In the genomic region with DNA sequence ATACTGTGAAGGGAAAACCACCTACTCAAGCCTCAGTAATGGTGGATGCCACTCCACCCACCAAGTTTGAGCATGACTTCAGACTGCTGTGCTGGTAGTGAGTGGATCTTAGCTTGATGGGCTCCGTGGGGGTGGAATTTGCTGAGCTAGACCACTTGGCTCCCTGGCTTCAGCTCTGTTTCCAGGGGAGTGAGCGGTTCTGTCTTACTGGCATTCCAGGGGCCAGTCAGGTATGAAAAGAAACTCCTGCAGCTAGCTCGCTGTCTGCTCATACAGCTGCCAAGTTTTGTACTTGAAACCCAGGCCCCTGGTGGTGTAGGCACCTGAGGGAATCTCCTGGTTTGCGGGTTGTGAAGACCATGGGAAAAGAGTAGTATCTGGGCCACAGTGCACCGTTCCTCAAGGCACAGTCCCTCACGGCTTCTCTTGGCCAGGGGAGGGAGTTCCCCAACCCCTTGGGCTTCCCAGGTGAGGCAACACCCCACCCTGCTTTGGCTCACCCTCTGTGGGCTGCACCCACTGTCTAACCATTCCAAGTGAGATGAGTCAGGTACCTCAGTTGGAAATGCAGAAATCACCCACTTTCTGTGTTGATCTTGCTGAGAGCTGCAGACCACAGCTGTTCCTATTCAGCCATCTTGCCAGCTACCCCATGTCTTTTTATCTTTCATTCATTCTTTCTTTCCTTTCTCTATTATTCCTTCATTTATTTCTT, we compare ENCODE assay signal across 10 cellular contexts.
DNase-seq lines count a peak whose midpoint lies in the region; ATAC-seq, FAIRE-seq and TF ChIP-seq lines count a peak whose summit lies in the region.
"Had no signal": no experiment of that assay in that cellular context is flagged by ENCODE, and none has a peak within 500 bp of the region (broad histone marks: within the 10 kb centered on the region; RNA-seq: fewer than 3 reads in every experiment).

No MANE protein-coding gene starts in this region.

- no peaks in the 10 kb centered on the region for H3K36me3 ChIP-seq in smooth muscle cell (ENCODE audit: low read depth)
- H3K36me3 ChIP-seq: colonic mucosa had no signal

- no peak overlapping the region for H2AFZ ChIP-seq in smooth muscle cell (ENCODE audit: low read depth)

- H3K79me2 ChIP-seq in smooth muscle cell (ENCODE audit: low read depth): no peaks in the 10 kb centered on the region

- TF ChIP-seq CTCF in smooth muscle cell (IDR thresholded peaks at IDR 0.05; ENCODE audit: borderline replicate concordance, insufficient read depth, poor library complexity, severe bottlenecking): no peak

- H3K9me3 Mint-ChIP-seq in activated CD4-positive, alpha-beta T cell treated with anti-CD3 and anti-CD28 coated beads, Interleukin-2, amount 10 ng/mL, durations not matched to agents 24 days and 14 days: peaks cover 30% of the 10 kb centered on the region
- peaks cover 44% of the 10 kb centered on the region for H3K9me3 Mint-ChIP-seq in T-helper 2 cell treated with Interferon-gamma antibody and Interleukin-4, amounts not matched to agents 5 μg/mL and 100 μg/mL, for 36 hours

- intact Hi-C loops in activated CD4-positive, alpha-beta T cell treated with anti-CD3 and anti-CD28 coated beads, Interleukin-2, amount 10 ng/mL, durations not matched to agents 24 days and 14 days (cut with micrococcal nuclease): loop anchor here (1.0 to 2.0 kb wide), 4 partner anchors 53 to 418 kb away; a partner anchor contains a TSS

- no peaks in the 10 kb centered on the region for H3K4me1 ChIP-seq in smooth muscle cell (ENCODE audit: low read depth)
- H3K4me1 ChIP-seq: colonic mucosa had no signal

- H3K4me3 Mint-ChIP-seq in activated CD4-positive, alpha-beta T cell treated with anti-CD3 and anti-CD28 coated beads, Interleukin-2, amount 10 ng/mL, durations not matched to agents 24 days and 14 days: peak overlapping the region; percentile 34
- H3K4me3 Mint-ChIP-seq in T-helper 2 cell treated with Interferon-gamma antibody and Interleukin-4, amounts not matched to agents 5 μg/mL and 100 μg/mL, for 36 hours: no peak overlapping the region

- H3K9me3 ChIP-seq in smooth muscle cell (replicated peaks; ENCODE audit: low read depth): no peaks in the 10 kb centered on the region
- H3K9me3 ChIP-seq: colonic mucosa had no signal

- ATAC-seq in HG02840 (IDR thresholded peaks at IDR 0.05; ENCODE audit: low FRiP score, unreplicated experiment): peak; percentile 51
- no peak for ATAC-seq in GM21367 (IDR thresholded peaks at IDR 0.05; ENCODE audit: unreplicated experiment)

- H4K20me1 ChIP-seq in smooth muscle cell (ENCODE audit: low read depth): no peaks in the 10 kb centered on the region

- H3K27ac ChIP-seq in smooth muscle cell (ENCODE audit: low read depth): peak overlapping the region; percentile 66
- H3K27ac ChIP-seq: colonic mucosa had no signal

- no peaks in the 10 kb centered on the region for H3K36me3 Mint-ChIP-seq in activated CD4-positive, alpha-beta T cell treated with anti-CD3 and anti-CD28 coated beads, Interleukin-2, amount 10 ng/mL, durations not matched to agents 24 days and 14 days (ENCODE audit: low read depth)
- no peaks in the 10 kb centered on the region for H3K36me3 Mint-ChIP-seq in T-helper 2 cell treated with Interferon-gamma antibody and Interleukin-4, amounts not matched to agents 5 μg/mL and 100 μg/mL, for 36 hours (ENCODE audit: low read depth)

- DNase-seq in activated CD4-positive, alpha-beta T cell treated with anti-CD3 and anti-CD28 coated beads, Interleukin-2, amount 10 ng/mL, durations not matched to agents 24 days and 14 days: peak; percentile 72
- no peak for DNase-seq in activated CD4-positive, alpha-beta T cell treated with anti-CD3 and anti-CD28 coated beads, Interleukin-2, amount 50 U/mL, for 1 hour
- DNase-seq in T-helper 2 cell treated with Interferon-gamma antibody and Interleukin-4, amounts not matched to agents 5 μg/mL and 100 μg/mL, for 36 hours (ENCODE audit: low spot score): peak; percentile 62
- DNase-seq in smooth muscle cell (lab: John Stamatoyannopoulos, UW; ENCODE audit: unreplicated experiment) (no peak), GM19239 (ENCODE audit: insufficient read length, low spot score) (no peak), DMS 273 (lab: John Stamatoyannopoulos, UW; ENCODE audit: unreplicated experiment) (no peak)
- DNase-seq: colonic mucosa had no signal

- H3K4me3 ChIP-seq in smooth muscle cell: no peak overlapping the region
- H3K4me3 ChIP-seq: colonic mucosa had no signal

- peaks cover 11% of the 10 kb centered on the region for H3K27me3 Mint-ChIP-seq in activated CD4-positive, alpha-beta T cell treated with anti-CD3 and anti-CD28 coated beads, Interleukin-2, amount 10 ng/mL, durations not matched to agents 24 days and 14 days
- H3K27me3 Mint-ChIP-seq in T-helper 2 cell treated with Interferon-gamma antibody and Interleukin-4, amounts not matched to agents 5 μg/mL and 100 μg/mL, for 36 hours (ENCODE audit: low read depth): no peaks in the 10 kb centered on the region

- no peaks in the 10 kb centered on the region for H3K27me3 ChIP-seq in smooth muscle cell (ENCODE audit: low read depth)
- H3K27me3 ChIP-seq: colonic mucosa had no signal

- H3K27ac Mint-ChIP-seq in activated CD4-positive, alpha-beta T cell treated with anti-CD3 and anti-CD28 coated beads, Interleukin-2, amount 10 ng/mL, durations not matched to agents 24 days and 14 days: peak overlapping the region; percentile 85
- H3K27ac Mint-ChIP-seq in T-helper 2 cell treated with Interferon-gamma antibody and Interleukin-4, amounts not matched to agents 5 μg/mL and 100 μg/mL, for 36 hours: no peak overlapping the region

- H3K9ac ChIP-seq in smooth muscle cell (ENCODE audit: low read depth): no peak overlapping the region

- H3K4me2 ChIP-seq in smooth muscle cell: peak overlapping the region; percentile 50

- WGBS in smooth muscle cell (ENCODE audit: low lambda C conversion rate): 52% methylated on average over 6 of the region's 6 CpGs

- no peak for FAIRE-seq in GM19239 (lab: Jason Lieb, UNC)
- FAIRE-seq: G401.6 had no signal

- peaks cover 15% of the 10 kb centered on the region for H3K4me1 Mint-ChIP-seq in activated CD4-positive, alpha-beta T cell treated with anti-CD3 and anti-CD28 coated beads, Interleukin-2, amount 10 ng/mL, durations not matched to agents 24 days and 14 days
- H3K4me1 Mint-ChIP-seq in T-helper 2 cell treated with Interferon-gamma antibody and Interleukin-4, amounts not matched to agents 5 μg/mL and 100 μg/mL, for 36 hours (ENCODE audit: low read depth): peaks cover 10% of the 10 kb centered on the region

- H3F3A ChIP-seq in smooth muscle cell (ENCODE audit: low read depth): no peaks in the 10 kb centered on the region

Comparison
In these comparisons a context has a peak if more than half of its experiments do, and no peak if none do; other contexts are left out.
1. DNase-seq: peak in activated CD4-positive, alpha-beta T cell treated with anti-CD3 and anti-CD28 coated beads, Interleukin-2, amount 10 ng/mL, durations not matched to agents 24 days and 14 days (single experiment) and T-helper 2 cell treated with Interferon-gamma antibody and Interleukin-4, amounts not matched to agents 5 μg/mL and 100 μg/mL, for 36 hours (single experiment); none in activated CD4-positive, alpha-beta T cell treated with anti-CD3 and anti-CD28 coated beads, Interleukin-2, amount 50 U/mL, for 1 hour (single experiment), smooth muscle cell (single experiment), GM19239 (single experiment) and DMS 273 (single experiment).